14 cellular contexts compared by ENCODE assay signal in the genomic region with DNA sequence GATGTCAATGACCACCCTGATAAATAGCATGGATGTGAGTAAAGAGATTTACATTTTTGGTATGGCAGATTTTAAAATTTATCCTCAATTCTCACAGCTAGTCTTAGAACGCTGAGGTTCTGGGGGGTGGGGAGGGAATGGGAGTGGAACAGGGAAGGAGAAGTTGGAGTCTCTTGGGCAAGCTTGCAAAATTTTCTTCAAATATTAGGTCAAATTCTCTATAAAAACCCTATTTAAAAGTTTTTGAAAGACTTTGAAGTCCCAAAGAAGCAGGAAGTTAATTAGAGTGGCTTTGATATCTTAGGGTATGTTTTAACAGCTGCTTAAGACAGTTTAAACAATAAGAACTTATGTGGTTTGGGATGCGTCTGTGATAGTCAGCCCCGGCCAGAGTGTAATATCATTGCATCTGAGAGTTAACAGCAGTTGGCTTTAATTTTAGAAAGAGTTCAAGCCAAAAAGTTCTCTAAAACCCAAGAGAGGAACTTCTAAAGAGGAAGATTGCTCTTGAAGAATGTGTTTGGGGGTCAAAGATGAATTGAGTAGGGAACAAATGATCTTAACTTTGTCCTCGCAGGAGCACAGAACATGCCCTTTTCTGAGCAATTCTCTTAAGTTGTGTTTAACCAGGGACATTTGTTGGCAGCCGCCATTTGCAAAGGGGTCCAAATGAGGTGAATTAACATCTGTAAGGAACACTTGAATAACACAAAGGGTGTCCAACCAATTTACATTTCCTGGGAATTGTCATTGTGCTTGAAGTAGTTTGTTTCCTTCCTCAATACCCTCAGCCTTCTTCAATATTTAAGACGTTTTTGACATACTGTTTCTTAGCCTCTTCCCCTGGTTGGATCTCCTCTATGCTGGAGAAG.
DNase-seq lines count a peak whose midpoint lies in the region; ATAC-seq, FAIRE-seq and TF ChIP-seq lines count a peak whose summit lies in the region.
"Had no signal": no experiment of that assay in that cellular context is flagged by ENCODE, and none has a peak within 500 bp of the region (broad histone marks: within the 10 kb centered on the region; RNA-seq: fewer than 3 reads in every experiment).

No MANE protein-coding gene starts in this region.

- ATAC-seq in HepG2 = no peak
- ATAC-seq in GM21367 (IDR thresholded peaks at IDR 0.05; ENCODE audit: unreplicated experiment) = no peak
- no peak for ATAC-seq in GM18861 (IDR thresholded peaks at IDR 0.05; ENCODE audit: unreplicated experiment)
- ATAC-seq in HG03025 (IDR thresholded peaks at IDR 0.05; ENCODE audit: low FRiP score, unreplicated experiment) = no peak
- ATAC-seq: activated T-cell treated with anti-CD3 and anti-CD28 coated beads, Interleukin-2, amount 50 U/mL, for 4 hours; GM12878 had no signal

- H3K9me3 ChIP-seq in liver (ENCODE audit: control insufficient read depth in 4 of 4, low read length in 3 of 4) (no peaks in the 10 kb centered on the region), HepG2 (ENCODE audit: low read length) (no peaks in the 10 kb centered on the region), mucosa of rectum (ENCODE audit: control insufficient read depth in 2 of 2, low read length in 2 of 2) (no peaks in the 10 kb centered on the region)
- H3K9me3 ChIP-seq: thyroid gland had no signal

- POLR2A ChIA-PET in HepG2 (lab: Yijun Ruan, JAX) = no interaction called here

- no peaks in the 10 kb centered on the region for H3K27me3 ChIP-seq in liver (ENCODE audit: control insufficient read depth in 4 of 4, insufficient read depth in 4 of 4, low read length in 3 of 4)
- H3K27me3 ChIP-seq in HepG2 (ENCODE audit: control insufficient read depth in 1 of 2, insufficient read depth in 2 of 2, low read length in 2 of 2) = no peaks in the 10 kb centered on the region
- no peaks in the 10 kb centered on the region for H3K27me3 ChIP-seq in mucosa of rectum (ENCODE audit: control insufficient read depth in 2 of 2, insufficient read depth in 2 of 2, low read length in 2 of 2)
- H3K27me3 ChIP-seq: thyroid gland had no signal

- H3K36me3 Mint-ChIP-seq in chondrocyte (ENCODE audit: low read depth) = no peaks in the 10 kb centered on the region

- no peak for TF ChIP-seq RAD21 in liver (IDR thresholded peaks at IDR 0.05)
- TF ChIP-seq RAD21 in HepG2 (CRISPR knock-in tag; IDR thresholded peaks at IDR 0.05) = no peak

- intact Hi-C loops in HepG2 (cut with micrococcal nuclease; ENCODE audit: unreplicated experiment) = no loop called here

- CTCF ChIA-PET in HepG2 (lab: Yijun Ruan, JAX; ENCODE audit: low intra/inter-chr PET ratio, low total read pairs) = no interaction called here

- in situ Hi-C loops in HepG2 (cut with HindIII; ENCODE audit: extremely low pct_ligation_motif_present, low pct_unique_long_range_greater_than_20kb) = no loop called here

- H3K27ac Mint-ChIP-seq in chondrocyte (ENCODE audit: unreplicated experiment) = peak overlapping the region; percentile 49

- H3K9ac ChIP-seq in liver (ENCODE audit: low read depth in 1 of 2, low read length in 2 of 2) (no peak overlapping the region), HepG2 (ENCODE audit: insufficient read depth, low read depth, low read length) (no peak overlapping the region), mucosa of rectum (ENCODE audit: low read depth in 1 of 2, low read length in 2 of 2) (no peak overlapping the region)

- TF ChIP-seq EP300 in HepG2 (IDR thresholded peaks at IDR 0.05; ENCODE audit: low read depth in 2 of 2, low read length in 2 of 2) (no peak), HepG2 (CRISPR knock-in tag; IDR thresholded peaks at IDR 0.05; ENCODE audit: borderline replicate concordance) (no peak)

- no peaks in the 10 kb centered on the region for H3K27me3 Mint-ChIP-seq in chondrocyte (ENCODE audit: low read depth)

- H3K9me3 Mint-ChIP-seq in chondrocyte (ENCODE audit: low read depth) = peaks cover 2% of the 10 kb centered on the region
- H3K9me3 Mint-ChIP-seq: activated T-cell treated with anti-CD3 and anti-CD28 coated beads, Interleukin-2, amount 50 U/mL, for 4 hours had no signal

- BruUV-seq in HepG2 (replicated peaks; lab: Mats Ljungman, UMichigan) = no TSS peak

- H3K4me1 ChIP-seq in liver (ENCODE audit: control insufficient read depth in 4 of 4, insufficient read depth in 4 of 4, low read length in 3 of 4) = no peaks in the 10 kb centered on the region
- H3K4me1 ChIP-seq in HepG2 (ENCODE audit: insufficient read depth, low read length) = no peaks in the 10 kb centered on the region
- H3K4me1 ChIP-seq in mucosa of rectum (ENCODE audit: control insufficient read depth in 2 of 2, insufficient read depth in 2 of 2, low read length in 2 of 2) = no peaks in the 10 kb centered on the region

- H3K4me1 Mint-ChIP-seq in chondrocyte (ENCODE audit: low read depth) = peaks cover 65% of the 10 kb centered on the region

- TF ChIP-seq POLR2A in HepG2 (IDR thresholded peaks at IDR 0.05; ENCODE audit: insufficient read depth in 1 of 2, low read depth in 2 of 2, low read length in 2 of 2) = no peak

- no peak for FAIRE-seq in HepG2 (lab: Jason Lieb, UNC)
- FAIRE-seq: GM12878 had no signal

- H3K4me3 ChIP-seq in liver (ENCODE audit: low read depth in 1 of 3, low read length in 3 of 3) (no peak overlapping the region), HepG2 (replicated peaks in 1 of 3; ENCODE audit: insufficient read depth in 1 of 3, low read depth in 2 of 3, low read length in 3 of 3) (no peak overlapping the region), mucosa of rectum (ENCODE audit: low read length in 2 of 2) (no peak overlapping the region)
- H3K4me3 ChIP-seq: GM12878, thyroid gland had no signal

- no peaks in the 10 kb centered on the region for H4K20me1 ChIP-seq in HepG2 (ENCODE audit: insufficient read depth, low read length)

- DNase-seq in HepG2 (ENCODE audit: low spot score) = no peak
- no peak for DNase-seq in chondrocyte (ENCODE audit: low spot score)
- DNase-seq in NCI-H128 (lab: John Stamatoyannopoulos, UW; ENCODE audit: unreplicated experiment) = no peak
- DNase-seq: activated T-cell treated with anti-CD3 and anti-CD28 coated beads, Interleukin-2, amount 50 U/mL, for 4 hours; NCI-H446; retina; thyroid gland; WERI-Rb-1 had no signal

- H3K36me3 ChIP-seq in liver (ENCODE audit: control insufficient read depth in 4 of 4, insufficient read depth in 3 of 4, low read depth in 1 of 4, low read length in 3 of 4) = no peaks in the 10 kb centered on the region
- no peaks in the 10 kb centered on the region for H3K36me3 ChIP-seq in HepG2 (replicated peaks in 1 of 2; ENCODE audit: control insufficient read depth in 1 of 2, insufficient read depth in 2 of 2, low read length in 2 of 2)
- no peaks in the 10 kb centered on the region for H3K36me3 ChIP-seq in mucosa of rectum (ENCODE audit: control insufficient read depth in 2 of 2, insufficient read depth in 2 of 2, low read length in 2 of 2)
- H3K36me3 ChIP-seq: thyroid gland, WERI-Rb-1 had no signal

- 70% methylated on average over 6 of the region's 6 CpGs for WGBS in liver
- WGBS in HepG2 (ENCODE audit: low lambda C conversion rate) = 36% methylated on average over 6 of the region's 6 CpGs

- TF ChIP-seq CTCF in liver (IDR thresholded peaks at IDR 0.05; ENCODE audit: low read depth, low read length, missing input control) = no peak
- TF ChIP-seq CTCF in HepG2 (CRISPR knock-in tag; IDR thresholded peaks at IDR 0.05) = no peak
- TF ChIP-seq CTCF in chondrocyte (IDR thresholded peaks at IDR 0.05) = no peak

- H3K4me3 Mint-ChIP-seq in chondrocyte (ENCODE audit: unreplicated experiment) = no peak overlapping the region
- H3K4me3 Mint-ChIP-seq: activated T-cell treated with anti-CD3 and anti-CD28 coated beads, Interleukin-2, amount 50 U/mL, for 4 hours had no signal

- no peak overlapping the region for H3K4me2 ChIP-seq in HepG2 (ENCODE audit: low read depth, low read length)

- H3K79me2 ChIP-seq in HepG2 (ENCODE audit: insufficient read depth, low read length) = no peaks in the 10 kb centered on the region

- no peak overlapping the region for H2AFZ ChIP-seq in HepG2 (ENCODE audit: low read length)

- no peak overlapping the region for H3K27ac ChIP-seq in liver (ENCODE audit: low read depth in 1 of 2, low read length in 2 of 2)
- no peak overlapping the region for H3K27ac ChIP-seq in HepG2 (ENCODE audit: extremely low read length, insufficient read depth, low read length)
- peak overlapping the region; percentile 3 to 56 for H3K27ac ChIP-seq in mucosa of rectum (ENCODE audit: low read depth in 2 of 2, low read length in 2 of 2)
- H3K27ac ChIP-seq: thyroid gland, WERI-Rb-1 had no signal

TF ChIP-seq in liver, 16 proteins besides CTCF, POLR2A, EP300 and RAD21:
- TF ChIP-seq RXRA (IDR thresholded peaks at IDR 0.05) = no peak
- TF ChIP-seq YY1 (IDR thresholded peaks at IDR 0.05) = no peak
- TF ChIP-seq NR2F2 (IDR thresholded peaks at IDR 0.05) = peak; percentile 49

TF ChIP-seq in HepG2, 621 proteins besides CTCF, POLR2A, EP300 and RAD21 (continues in another document):
- TF ChIP-seq KLF11 (CRISPR knock-in tag; IDR thresholded peaks at IDR 0.05) (no peak), MLLT10 (CRISPR knock-in tag; IDR thresholded peaks at IDR 0.05) (no peak), KLF16 (CRISPR knock-in tag; IDR thresholded peaks at IDR 0.05) (no peak), ZNF781 (CRISPR knock-in tag; IDR thresholded peaks at IDR 0.05; ENCODE audit: borderline replicate concordance, not compliant biosample characterization) (no peak), JARID2 (CRISPR knock-in tag; IDR thresholded peaks at IDR 0.05; ENCODE audit: insufficient replicate concordance) (no peak), ZNF746 (CRISPR knock-in tag; IDR thresholded peaks at IDR 0.05) (no peak), GLI4 (CRISPR knock-in tag; IDR thresholded peaks at IDR 0.05; ENCODE audit: borderline replicate concordance) (no peak), IKZF4 (CRISPR knock-in tag; IDR thresholded peaks at IDR 0.05; ENCODE audit: borderline replicate concordance, low read depth, not compliant biosample characterization) (no peak), ARNTL (CRISPR knock-in tag; IDR thresholded peaks at IDR 0.05) (no peak), SRSF1 (optimal IDR thresholded peaks at IDR 0.05; ENCODE audit: low read depth, low read length) (no peak)
- TF ChIP-seq, protein P1, sequence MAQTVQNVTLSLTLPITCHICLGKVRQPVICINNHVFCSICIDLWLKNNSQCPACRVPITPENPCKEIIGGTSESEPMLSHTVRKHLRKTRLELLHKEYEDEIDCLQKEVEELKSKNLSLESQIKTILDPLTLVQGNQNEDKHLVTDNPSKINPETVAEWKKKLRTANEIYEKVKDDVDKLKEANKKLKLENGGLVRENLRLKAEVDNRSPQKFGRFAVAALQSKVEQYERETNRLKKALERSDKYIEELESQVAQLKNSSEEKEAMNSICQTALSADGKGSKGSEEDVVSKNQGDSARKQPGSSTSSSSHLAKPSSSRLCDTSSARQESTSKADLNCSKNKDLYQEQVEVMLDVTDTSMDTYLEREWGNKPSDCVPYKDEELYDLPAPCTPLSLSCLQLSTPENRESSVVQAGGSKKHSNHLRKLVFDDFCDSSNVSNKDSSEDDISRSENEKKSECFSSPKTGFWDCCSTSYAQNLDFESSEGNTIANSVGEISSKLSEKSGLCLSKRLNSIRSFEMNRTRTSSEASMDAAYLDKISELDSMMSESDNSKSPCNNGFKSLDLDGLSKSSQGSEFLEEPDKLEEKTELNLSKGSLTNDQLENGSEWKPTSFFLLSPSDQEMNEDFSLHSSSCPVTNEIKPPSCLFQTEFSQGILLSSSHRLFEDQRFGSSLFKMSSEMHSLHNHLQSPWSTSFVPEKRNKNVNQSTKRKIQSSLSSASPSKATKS (CRISPR knock-in tag; IDR thresholded peaks at IDR 0.05) = no peak

Comparison
In these comparisons a context has a peak if more than half of its experiments do, and no peak if none do; other contexts are left out.
1. H3K27ac ChIP-seq: peak in mucosa of rectum (2 of 2); none in liver (0 of 2) and HepG2 (single experiment).